In the genomic region with DNA sequence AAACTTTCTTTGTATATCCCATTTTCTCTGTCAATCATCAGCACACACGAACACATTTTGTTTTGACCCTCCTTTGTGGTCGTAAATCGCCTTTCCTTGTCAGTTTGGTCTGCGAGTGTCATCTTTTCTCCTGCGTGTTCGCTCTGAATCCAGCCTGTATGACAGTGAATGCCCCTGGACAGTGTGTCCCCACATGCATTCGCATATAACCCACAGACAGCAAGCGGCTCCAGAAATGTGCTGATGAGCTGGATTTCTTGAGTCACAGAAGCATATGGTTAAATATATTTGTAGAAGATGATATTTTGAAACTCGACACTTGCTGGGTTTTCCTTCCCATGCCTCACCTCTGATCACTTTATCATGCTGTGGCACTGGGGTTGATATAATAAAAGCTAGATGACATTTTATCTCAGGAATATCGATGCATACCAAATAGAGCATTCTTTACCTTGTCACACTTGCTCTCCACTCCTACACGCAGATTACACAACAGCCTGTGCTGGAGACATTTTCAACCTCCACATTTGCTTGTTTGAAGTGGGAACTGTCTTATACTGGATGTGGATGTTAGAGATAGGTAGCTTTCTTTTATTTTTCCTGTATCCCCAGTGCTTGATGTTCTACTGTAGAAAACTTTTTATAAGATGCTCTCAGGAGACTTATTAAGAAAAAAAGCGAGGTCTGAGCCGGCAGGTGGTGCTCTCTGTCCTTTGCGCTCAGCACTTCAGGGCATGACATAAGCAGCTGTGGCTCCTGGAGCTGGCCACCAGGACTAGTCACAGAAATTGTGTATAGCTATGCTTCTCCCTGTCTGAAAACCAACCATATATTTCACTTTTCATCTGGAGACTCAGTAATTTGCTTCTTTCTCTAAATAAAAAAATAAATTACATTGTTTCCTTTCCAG, we compare ENCODE assay signal across 13 cellular contexts.
DNase-seq lines count a peak whose midpoint lies in the region; ATAC-seq, FAIRE-seq and TF ChIP-seq lines count a peak whose summit lies in the region.
"Had no signal": no experiment of that assay in that cellular context is flagged by ENCODE, and none has a peak within 500 bp of the region (broad histone marks: within the 10 kb centered on the region; RNA-seq: fewer than 3 reads in every experiment).

No MANE protein-coding gene starts in this region.

- POLR2A ChIA-PET in A549 (lab: Yijun Ruan, JAX): no interaction called here

- no peaks in the 10 kb centered on the region for H3K9me3 ChIP-seq in A549
- no peaks in the 10 kb centered on the region for H3K9me3 ChIP-seq in effector memory CD4-positive, alpha-beta T cell (ENCODE audit: control insufficient read depth, low read length)
- H3K9me3 ChIP-seq: heart right ventricle had no signal

- peak; percentile 43 for TF ChIP-seq CTCF in A549 (IDR thresholded peaks at IDR 0.05)
- peak; percentile 20 for TF ChIP-seq CTCF in fibroblast of pulmonary artery (IDR thresholded peaks at IDR 0.05; ENCODE audit: low read length, missing control alignments)

- H3K4me3 ChIP-seq in A549 (no peak overlapping the region), fibroblast of pulmonary artery (replicated peaks; ENCODE audit: low read depth, low read length) (no peak overlapping the region)
- no peak overlapping the region for H3K4me3 ChIP-seq in effector memory CD4-positive, alpha-beta T cell (ENCODE audit: insufficient read depth, low read depth, low read length, poor library complexity, severe bottlenecking)
- H3K4me3 ChIP-seq: heart right ventricle had no signal

- DNase-seq in A549 (ENCODE audit: low read depth in 1 of 2, low spot score in 1 of 2) (peak; percentile 13 to 66), SHP77 (lab: John Stamatoyannopoulos, UW) (peak; percentile 11 to 29), fibroblast of pulmonary artery (ENCODE audit: low read depth) (peak; percentile 17), NCI-H187 treated with DMSO at 0.1 percent for 48 hours (lab: John Stamatoyannopoulos, UW) (no peak), NCI-H69 (lab: John Stamatoyannopoulos, UW) (no peak)
- DNase-seq in effector memory CD4-positive, alpha-beta T cell: no peak
- DNase-seq: activated CD4-positive, alpha-beta T cell treated with anti-CD3 and anti-CD28 coated beads for 1 hour; CD8-positive, alpha-beta T cell; heart right ventricle; NCI-H1436 treated with DMSO at 0.1 percent for 48 hours had no signal

- TF ChIP-seq RAD21 in A549 (conservative IDR thresholded peaks at IDR 0.05 in 1 of 2, IDR thresholded peaks at IDR 0.05 in 1 of 2): peak; percentile 32 to 44; a peak in 4 of 5 replicates

- TF ChIP-seq POLR2A in A549 (IDR thresholded peaks at IDR 0.05; ENCODE audit: low read length): no peak

- H3K4me1 ChIP-seq in A549: no peaks in the 10 kb centered on the region
- H3K4me1 ChIP-seq in effector memory CD4-positive, alpha-beta T cell (ENCODE audit: control insufficient read depth, insufficient read depth, low read length, poor library complexity, severe bottlenecking): no peaks in the 10 kb centered on the region
- H3K4me1 ChIP-seq: heart right ventricle, parathyroid adenoma had no signal

- no peaks in the 10 kb centered on the region for H3K27me3 ChIP-seq in effector memory CD4-positive, alpha-beta T cell (replicated peaks; ENCODE audit: control insufficient read depth, insufficient read depth, low read length, poor library complexity, severe bottlenecking)

- 28% methylated on average over 14 of the region's 14 CpGs for WGBS in A549 (ENCODE audit: missing lambda C conversion rate)

- CTCF ChIA-PET in A549 (lab: Yijun Ruan, JAX): interaction anchor here (0.7 to 3.1 kb wide), 16 partner anchors 10 to 1243 kb away, joined by 3 to 19 read pairs (median 4); partner anchors contain the start of gene SAXO1

- H3K4me2 ChIP-seq in A549: no peak overlapping the region

- no peak for TF ChIP-seq EP300 in A549 (IDR thresholded peaks at IDR 0.05)

- no peak overlapping the region for H3K27ac ChIP-seq in A549
- H3K27ac ChIP-seq in effector memory CD4-positive, alpha-beta T cell (ENCODE audit: insufficient read depth, low read length, poor library complexity, severe bottlenecking): no peak overlapping the region
- H3K27ac ChIP-seq: heart right ventricle, parathyroid adenoma had no signal

- peak; percentile 96 to 97 for ATAC-seq in A549
- peak; percentile 65 for ATAC-seq in GM19463 (IDR thresholded peaks at IDR 0.05; ENCODE audit: unreplicated experiment)
- no peak for ATAC-seq in HG02973 (IDR thresholded peaks at IDR 0.05; ENCODE audit: unreplicated experiment)
- ATAC-seq: CD8-positive, alpha-beta T cell; heart right ventricle had no signal

- H3K36me3 ChIP-seq in effector memory CD4-positive, alpha-beta T cell (ENCODE audit: control insufficient read depth, insufficient read depth, low read length): no peaks in the 10 kb centered on the region
- H3K36me3 ChIP-seq: heart right ventricle had no signal

- FAIRE-seq in A549 (lab: Jason Lieb, UNC): no peak

TF ChIP-seq in A549, 52 proteins besides CTCF, POLR2A, EP300 and RAD21:
- no peak for TF ChIP-seq HDAC2 (IDR thresholded peaks at IDR 0.05)
- TF ChIP-seq SMC3 (IDR thresholded peaks at IDR 0.05): 0 out of 3 replicates have a peak, but pooled peaks have one; percentile 32
TF ChIP-seq in A549: peak in this region for 1.

Comparison
In these comparisons a context has a peak if more than half of its experiments do, and no peak if none do; other contexts are left out.
1. DNase-seq: peak in A549 (2 of 2), SHP77 (2 of 2) and fibroblast of pulmonary artery (single experiment); none in NCI-H187 treated with DMSO at 0.1 percent for 48 hours (single experiment), effector memory CD4-positive, alpha-beta T cell (0 of 3) and NCI-H69 (single experiment).